Comparison of ENCODE assay signal across 3 cellular contexts in the genomic region with DNA sequence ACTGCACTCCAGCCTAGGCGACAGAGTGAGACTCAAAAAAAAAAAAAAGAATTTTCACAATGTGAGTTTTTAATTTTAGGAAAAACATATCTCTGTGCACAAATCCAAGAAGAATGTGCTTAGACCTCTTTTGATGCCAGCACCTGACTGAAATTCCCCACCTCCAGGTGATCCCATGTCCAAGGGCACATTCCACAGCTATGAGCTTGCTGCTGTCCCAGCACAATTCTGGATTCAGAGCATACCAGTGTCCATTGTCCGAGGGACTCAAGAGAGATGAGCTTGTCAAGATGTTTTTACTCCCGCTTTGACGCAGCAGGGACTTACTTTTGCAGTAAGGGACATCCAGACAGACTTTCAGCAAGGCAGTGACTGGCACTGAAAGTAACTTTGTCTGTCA.
TF ChIP-seq lines count a peak whose summit lies in the region.

No MANE protein-coding gene starts in this region.

TF ChIP-seq in SK-N-SH, 30 proteins besides CTCF, POLR2A, EP300 and RAD21 (continued from another document):
- TF ChIP-seq NFIC (IDR thresholded peaks at IDR 0.05; ENCODE audit: borderline replicate concordance): no peak
- TF ChIP-seq YY1 (IDR thresholded peaks at IDR 0.05; ENCODE audit: low read depth): no peak
- TF ChIP-seq ELF1 (IDR thresholded peaks at IDR 0.05): no peak
- TF ChIP-seq JUND (IDR thresholded peaks at IDR 0.05): no peak
- TF ChIP-seq SIN3A (IDR thresholded peaks at IDR 0.05; ENCODE audit: borderline replicate concordance, low read depth, low read length): no peak
- TF ChIP-seq, protein P1, sequence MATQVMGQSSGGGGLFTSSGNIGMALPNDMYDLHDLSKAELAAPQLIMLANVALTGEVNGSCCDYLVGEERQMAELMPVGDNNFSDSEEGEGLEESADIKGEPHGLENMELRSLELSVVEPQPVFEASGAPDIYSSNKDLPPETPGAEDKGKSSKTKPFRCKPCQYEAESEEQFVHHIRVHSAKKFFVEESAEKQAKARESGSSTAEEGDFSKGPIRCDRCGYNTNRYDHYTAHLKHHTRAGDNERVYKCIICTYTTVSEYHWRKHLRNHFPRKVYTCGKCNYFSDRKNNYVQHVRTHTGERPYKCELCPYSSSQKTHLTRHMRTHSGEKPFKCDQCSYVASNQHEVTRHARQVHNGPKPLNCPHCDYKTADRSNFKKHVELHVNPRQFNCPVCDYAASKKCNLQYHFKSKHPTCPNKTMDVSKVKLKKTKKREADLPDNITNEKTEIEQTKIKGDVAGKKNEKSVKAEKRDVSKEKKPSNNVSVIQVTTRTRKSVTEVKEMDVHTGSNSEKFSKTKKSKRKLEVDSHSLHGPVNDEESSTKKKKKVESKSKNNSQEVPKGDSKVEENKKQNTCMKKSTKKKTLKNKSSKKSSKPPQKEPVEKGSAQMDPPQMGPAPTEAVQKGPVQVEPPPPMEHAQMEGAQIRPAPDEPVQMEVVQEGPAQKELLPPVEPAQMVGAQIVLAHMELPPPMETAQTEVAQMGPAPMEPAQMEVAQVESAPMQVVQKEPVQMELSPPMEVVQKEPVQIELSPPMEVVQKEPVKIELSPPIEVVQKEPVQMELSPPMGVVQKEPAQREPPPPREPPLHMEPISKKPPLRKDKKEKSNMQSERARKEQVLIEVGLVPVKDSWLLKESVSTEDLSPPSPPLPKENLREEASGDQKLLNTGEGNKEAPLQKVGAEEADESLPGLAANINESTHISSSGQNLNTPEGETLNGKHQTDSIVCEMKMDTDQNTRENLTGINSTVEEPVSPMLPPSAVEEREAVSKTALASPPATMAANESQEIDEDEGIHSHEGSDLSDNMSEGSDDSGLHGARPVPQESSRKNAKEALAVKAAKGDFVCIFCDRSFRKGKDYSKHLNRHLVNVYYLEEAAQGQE (IDR thresholded peaks at IDR 0.05; ENCODE audit: low read depth, low read length): no peak
- no peak for TF ChIP-seq TEAD4 (IDR thresholded peaks at IDR 0.05; ENCODE audit: borderline replicate concordance, insufficient read depth)
- no peak for TF ChIP-seq FOXM1 (IDR thresholded peaks at IDR 0.05; ENCODE audit: low read depth)
- TF ChIP-seq, protein P2, sequence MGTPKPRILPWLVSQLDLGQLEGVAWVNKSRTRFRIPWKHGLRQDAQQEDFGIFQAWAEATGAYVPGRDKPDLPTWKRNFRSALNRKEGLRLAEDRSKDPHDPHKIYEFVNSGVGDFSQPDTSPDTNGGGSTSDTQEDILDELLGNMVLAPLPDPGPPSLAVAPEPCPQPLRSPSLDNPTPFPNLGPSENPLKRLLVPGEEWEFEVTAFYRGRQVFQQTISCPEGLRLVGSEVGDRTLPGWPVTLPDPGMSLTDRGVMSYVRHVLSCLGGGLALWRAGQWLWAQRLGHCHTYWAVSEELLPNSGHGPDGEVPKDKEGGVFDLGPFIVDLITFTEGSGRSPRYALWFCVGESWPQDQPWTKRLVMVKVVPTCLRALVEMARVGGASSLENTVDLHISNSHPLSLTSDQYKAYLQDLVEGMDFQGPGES (IDR thresholded peaks at IDR 0.05; ENCODE audit: low read depth, low read length): no peak
- no peak for TF ChIP-seq TCF12 (IDR thresholded peaks at IDR 0.05)
- no peak for TF ChIP-seq RFX5 (IDR thresholded peaks at IDR 0.05; ENCODE audit: low read length)
- TF ChIP-seq MEF2A (IDR thresholded peaks at IDR 0.05; ENCODE audit: borderline replicate concordance, low read depth): no peak
- no peak for TF ChIP-seq CHD2 (IDR thresholded peaks at IDR 0.05; ENCODE audit: low read length, partially characterized antibody)

TF ChIP-seq in SK-N-SH treated with all-trans-retinoic acid at 6 μM for 48 hours, 23 proteins besides CTCF, POLR2A, EP300 and RAD21 (continued from another document and continues in another):
- TF ChIP-seq, protein P3, sequence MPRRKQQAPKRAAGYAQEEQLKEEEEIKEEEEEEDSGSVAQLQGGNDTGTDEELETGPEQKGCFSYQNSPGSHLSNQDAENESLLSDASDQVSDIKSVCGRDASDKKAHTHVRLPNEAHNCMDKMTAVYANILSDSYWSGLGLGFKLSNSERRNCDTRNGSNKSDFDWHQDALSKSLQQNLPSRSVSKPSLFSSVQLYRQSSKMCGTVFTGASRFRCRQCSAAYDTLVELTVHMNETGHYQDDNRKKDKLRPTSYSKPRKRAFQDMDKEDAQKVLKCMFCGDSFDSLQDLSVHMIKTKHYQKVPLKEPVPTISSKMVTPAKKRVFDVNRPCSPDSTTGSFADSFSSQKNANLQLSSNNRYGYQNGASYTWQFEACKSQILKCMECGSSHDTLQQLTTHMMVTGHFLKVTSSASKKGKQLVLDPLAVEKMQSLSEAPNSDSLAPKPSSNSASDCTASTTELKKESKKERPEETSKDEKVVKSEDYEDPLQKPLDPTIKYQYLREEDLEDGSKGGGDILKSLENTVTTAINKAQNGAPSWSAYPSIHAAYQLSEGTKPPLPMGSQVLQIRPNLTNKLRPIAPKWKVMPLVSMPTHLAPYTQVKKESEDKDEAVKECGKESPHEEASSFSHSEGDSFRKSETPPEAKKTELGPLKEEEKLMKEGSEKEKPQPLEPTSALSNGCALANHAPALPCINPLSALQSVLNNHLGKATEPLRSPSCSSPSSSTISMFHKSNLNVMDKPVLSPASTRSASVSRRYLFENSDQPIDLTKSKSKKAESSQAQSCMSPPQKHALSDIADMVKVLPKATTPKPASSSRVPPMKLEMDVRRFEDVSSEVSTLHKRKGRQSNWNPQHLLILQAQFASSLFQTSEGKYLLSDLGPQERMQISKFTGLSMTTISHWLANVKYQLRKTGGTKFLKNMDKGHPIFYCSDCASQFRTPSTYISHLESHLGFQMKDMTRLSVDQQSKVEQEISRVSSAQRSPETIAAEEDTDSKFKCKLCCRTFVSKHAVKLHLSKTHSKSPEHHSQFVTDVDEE (CRISPR knock-in tag; IDR thresholded peaks at IDR 0.05): no peak
- no peak for TF ChIP-seq ZNF8 (CRISPR knock-in tag; IDR thresholded peaks at IDR 0.05)
- no peak for TF ChIP-seq ZNF70 (CRISPR knock-in tag; IDR thresholded peaks at IDR 0.05)
- TF ChIP-seq, protein P4, sequence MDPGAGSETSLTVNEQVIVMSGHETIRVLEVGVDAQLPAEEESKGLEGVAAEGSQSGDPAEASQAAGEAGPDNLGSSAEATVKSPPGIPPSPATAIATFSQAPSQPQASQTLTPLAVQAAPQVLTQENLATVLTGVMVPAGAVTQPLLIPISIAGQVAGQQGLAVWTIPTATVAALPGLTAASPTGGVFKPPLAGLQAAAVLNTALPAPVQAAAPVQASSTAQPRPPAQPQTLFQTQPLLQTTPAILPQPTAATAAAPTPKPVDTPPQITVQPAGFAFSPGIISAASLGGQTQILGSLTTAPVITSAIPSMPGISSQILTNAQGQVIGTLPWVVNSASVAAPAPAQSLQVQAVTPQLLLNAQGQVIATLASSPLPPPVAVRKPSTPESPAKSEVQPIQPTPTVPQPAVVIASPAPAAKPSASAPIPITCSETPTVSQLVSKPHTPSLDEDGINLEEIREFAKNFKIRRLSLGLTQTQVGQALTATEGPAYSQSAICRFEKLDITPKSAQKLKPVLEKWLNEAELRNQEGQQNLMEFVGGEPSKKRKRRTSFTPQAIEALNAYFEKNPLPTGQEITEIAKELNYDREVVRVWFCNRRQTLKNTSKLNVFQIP (CRISPR knock-in tag; IDR thresholded peaks at IDR 0.05; ENCODE audit: borderline replicate concordance, low read depth): no peak
- no peak for TF ChIP-seq ISL1 (CRISPR knock-in tag; IDR thresholded peaks at IDR 0.05)
- no peak for TF ChIP-seq TCF4 (CRISPR knock-in tag; IDR thresholded peaks at IDR 0.05; ENCODE audit: borderline replicate concordance)
- TF ChIP-seq, protein P5, sequence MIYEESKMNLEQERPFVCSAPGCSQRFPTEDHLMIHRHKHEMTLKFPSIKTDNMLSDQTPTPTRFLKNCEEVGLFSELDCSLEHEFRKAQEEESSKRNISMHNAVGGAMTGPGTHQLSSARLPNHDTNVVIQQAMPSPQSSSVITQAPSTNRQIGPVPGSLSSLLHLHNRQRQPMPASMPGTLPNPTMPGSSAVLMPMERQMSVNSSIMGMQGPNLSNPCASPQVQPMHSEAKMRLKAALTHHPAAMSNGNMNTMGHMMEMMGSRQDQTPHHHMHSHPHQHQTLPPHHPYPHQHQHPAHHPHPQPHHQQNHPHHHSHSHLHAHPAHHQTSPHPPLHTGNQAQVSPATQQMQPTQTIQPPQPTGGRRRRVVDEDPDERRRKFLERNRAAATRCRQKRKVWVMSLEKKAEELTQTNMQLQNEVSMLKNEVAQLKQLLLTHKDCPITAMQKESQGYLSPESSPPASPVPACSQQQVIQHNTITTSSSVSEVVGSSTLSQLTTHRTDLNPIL (CRISPR knock-in tag; IDR thresholded peaks at IDR 0.05; ENCODE audit: low read depth): no peak
- TF ChIP-seq TOX (CRISPR knock-in tag; IDR thresholded peaks at IDR 0.05; ENCODE audit: borderline replicate concordance): no peak
- no peak for TF ChIP-seq RARB (CRISPR knock-in tag; IDR thresholded peaks at IDR 0.05)
- TF ChIP-seq BACH2 (CRISPR knock-in tag; IDR thresholded peaks at IDR 0.05; ENCODE audit: borderline replicate concordance): no peak
- TF ChIP-seq PPARA (CRISPR knock-in tag; IDR thresholded peaks at IDR 0.05; ENCODE audit: borderline replicate concordance): no peak

TF ChIP-seq in HepG2, 621 proteins besides CTCF, POLR2A, EP300 and RAD21 (continued from another document):
- TF ChIP-seq, protein P6, sequence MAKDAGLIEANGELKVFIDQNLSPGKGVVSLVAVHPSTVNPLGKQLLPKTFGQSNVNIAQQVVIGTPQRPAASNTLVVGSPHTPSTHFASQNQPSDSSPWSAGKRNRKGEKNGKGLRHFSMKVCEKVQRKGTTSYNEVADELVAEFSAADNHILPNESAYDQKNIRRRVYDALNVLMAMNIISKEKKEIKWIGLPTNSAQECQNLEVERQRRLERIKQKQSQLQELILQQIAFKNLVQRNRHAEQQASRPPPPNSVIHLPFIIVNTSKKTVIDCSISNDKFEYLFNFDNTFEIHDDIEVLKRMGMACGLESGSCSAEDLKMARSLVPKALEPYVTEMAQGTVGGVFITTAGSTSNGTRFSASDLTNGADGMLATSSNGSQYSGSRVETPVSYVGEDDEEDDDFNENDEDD (CRISPR knock-in tag; IDR thresholded peaks at IDR 0.05; ENCODE audit: borderline replicate concordance): no peak
